2 cellular contexts compared by ENCODE assay signal in the genomic region with DNA sequence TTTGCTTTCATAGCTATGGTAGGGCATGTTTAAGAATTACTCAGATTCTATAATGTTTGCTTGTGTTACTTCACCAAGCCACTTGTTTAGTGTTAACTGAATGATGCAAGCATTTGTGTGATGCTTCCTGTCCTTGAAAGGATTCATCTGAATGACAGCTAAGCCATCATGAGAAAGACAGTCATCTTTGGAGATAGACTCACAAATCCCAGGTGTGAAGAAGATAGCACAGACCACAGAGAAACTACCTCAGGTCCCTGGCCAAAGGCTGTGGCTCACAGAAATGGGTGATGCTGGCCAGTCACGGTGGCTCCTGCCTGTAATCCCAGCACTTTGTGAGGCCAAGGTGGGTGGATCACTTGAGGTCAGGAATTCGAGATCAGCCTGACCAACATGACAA.
TF ChIP-seq lines count a peak whose summit lies in the region.

No MANE protein-coding gene starts in this region.

TF ChIP-seq in GM23338, 12 proteins besides CTCF, POLR2A, EP300 and RAD21 (continues in another document):
- TF ChIP-seq, protein P1, sequence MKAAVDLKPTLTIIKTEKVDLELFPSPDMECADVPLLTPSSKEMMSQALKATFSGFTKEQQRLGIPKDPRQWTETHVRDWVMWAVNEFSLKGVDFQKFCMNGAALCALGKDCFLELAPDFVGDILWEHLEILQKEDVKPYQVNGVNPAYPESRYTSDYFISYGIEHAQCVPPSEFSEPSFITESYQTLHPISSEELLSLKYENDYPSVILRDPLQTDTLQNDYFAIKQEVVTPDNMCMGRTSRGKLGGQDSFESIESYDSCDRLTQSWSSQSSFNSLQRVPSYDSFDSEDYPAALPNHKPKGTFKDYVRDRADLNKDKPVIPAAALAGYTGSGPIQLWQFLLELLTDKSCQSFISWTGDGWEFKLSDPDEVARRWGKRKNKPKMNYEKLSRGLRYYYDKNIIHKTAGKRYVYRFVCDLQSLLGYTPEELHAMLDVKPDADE (IDR thresholded peaks at IDR 0.05) = no peak
- no peak for TF ChIP-seq STAT1 (IDR thresholded peaks at IDR 0.05; ENCODE audit: unreplicated experiment)
- no peak for TF ChIP-seq POLR2AphosphoS5 (IDR thresholded peaks at IDR 0.05; ENCODE audit: low read depth)
- no peak for TF ChIP-seq EZH2 (IDR thresholded peaks at IDR 0.05; ENCODE audit: low read depth, unreplicated experiment)
- no peak for TF ChIP-seq ZNF331 (CRISPR knock-in tag; IDR thresholded peaks at IDR 0.05; ENCODE audit: low read depth)
- TF ChIP-seq, protein P2, sequence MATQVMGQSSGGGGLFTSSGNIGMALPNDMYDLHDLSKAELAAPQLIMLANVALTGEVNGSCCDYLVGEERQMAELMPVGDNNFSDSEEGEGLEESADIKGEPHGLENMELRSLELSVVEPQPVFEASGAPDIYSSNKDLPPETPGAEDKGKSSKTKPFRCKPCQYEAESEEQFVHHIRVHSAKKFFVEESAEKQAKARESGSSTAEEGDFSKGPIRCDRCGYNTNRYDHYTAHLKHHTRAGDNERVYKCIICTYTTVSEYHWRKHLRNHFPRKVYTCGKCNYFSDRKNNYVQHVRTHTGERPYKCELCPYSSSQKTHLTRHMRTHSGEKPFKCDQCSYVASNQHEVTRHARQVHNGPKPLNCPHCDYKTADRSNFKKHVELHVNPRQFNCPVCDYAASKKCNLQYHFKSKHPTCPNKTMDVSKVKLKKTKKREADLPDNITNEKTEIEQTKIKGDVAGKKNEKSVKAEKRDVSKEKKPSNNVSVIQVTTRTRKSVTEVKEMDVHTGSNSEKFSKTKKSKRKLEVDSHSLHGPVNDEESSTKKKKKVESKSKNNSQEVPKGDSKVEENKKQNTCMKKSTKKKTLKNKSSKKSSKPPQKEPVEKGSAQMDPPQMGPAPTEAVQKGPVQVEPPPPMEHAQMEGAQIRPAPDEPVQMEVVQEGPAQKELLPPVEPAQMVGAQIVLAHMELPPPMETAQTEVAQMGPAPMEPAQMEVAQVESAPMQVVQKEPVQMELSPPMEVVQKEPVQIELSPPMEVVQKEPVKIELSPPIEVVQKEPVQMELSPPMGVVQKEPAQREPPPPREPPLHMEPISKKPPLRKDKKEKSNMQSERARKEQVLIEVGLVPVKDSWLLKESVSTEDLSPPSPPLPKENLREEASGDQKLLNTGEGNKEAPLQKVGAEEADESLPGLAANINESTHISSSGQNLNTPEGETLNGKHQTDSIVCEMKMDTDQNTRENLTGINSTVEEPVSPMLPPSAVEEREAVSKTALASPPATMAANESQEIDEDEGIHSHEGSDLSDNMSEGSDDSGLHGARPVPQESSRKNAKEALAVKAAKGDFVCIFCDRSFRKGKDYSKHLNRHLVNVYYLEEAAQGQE (IDR thresholded peaks at IDR 0.05; ENCODE audit: unreplicated experiment) = no peak
- no peak for TF ChIP-seq CREB1 (CRISPR knock-in tag; IDR thresholded peaks at IDR 0.05; ENCODE audit: low read depth)
- TF ChIP-seq ZNF114 (CRISPR knock-in tag; IDR thresholded peaks at IDR 0.05) = no peak
- no peak for TF ChIP-seq EZH2phosphoT487 (IDR thresholded peaks at IDR 0.05; ENCODE audit: unreplicated experiment)
- TF ChIP-seq, protein P3, sequence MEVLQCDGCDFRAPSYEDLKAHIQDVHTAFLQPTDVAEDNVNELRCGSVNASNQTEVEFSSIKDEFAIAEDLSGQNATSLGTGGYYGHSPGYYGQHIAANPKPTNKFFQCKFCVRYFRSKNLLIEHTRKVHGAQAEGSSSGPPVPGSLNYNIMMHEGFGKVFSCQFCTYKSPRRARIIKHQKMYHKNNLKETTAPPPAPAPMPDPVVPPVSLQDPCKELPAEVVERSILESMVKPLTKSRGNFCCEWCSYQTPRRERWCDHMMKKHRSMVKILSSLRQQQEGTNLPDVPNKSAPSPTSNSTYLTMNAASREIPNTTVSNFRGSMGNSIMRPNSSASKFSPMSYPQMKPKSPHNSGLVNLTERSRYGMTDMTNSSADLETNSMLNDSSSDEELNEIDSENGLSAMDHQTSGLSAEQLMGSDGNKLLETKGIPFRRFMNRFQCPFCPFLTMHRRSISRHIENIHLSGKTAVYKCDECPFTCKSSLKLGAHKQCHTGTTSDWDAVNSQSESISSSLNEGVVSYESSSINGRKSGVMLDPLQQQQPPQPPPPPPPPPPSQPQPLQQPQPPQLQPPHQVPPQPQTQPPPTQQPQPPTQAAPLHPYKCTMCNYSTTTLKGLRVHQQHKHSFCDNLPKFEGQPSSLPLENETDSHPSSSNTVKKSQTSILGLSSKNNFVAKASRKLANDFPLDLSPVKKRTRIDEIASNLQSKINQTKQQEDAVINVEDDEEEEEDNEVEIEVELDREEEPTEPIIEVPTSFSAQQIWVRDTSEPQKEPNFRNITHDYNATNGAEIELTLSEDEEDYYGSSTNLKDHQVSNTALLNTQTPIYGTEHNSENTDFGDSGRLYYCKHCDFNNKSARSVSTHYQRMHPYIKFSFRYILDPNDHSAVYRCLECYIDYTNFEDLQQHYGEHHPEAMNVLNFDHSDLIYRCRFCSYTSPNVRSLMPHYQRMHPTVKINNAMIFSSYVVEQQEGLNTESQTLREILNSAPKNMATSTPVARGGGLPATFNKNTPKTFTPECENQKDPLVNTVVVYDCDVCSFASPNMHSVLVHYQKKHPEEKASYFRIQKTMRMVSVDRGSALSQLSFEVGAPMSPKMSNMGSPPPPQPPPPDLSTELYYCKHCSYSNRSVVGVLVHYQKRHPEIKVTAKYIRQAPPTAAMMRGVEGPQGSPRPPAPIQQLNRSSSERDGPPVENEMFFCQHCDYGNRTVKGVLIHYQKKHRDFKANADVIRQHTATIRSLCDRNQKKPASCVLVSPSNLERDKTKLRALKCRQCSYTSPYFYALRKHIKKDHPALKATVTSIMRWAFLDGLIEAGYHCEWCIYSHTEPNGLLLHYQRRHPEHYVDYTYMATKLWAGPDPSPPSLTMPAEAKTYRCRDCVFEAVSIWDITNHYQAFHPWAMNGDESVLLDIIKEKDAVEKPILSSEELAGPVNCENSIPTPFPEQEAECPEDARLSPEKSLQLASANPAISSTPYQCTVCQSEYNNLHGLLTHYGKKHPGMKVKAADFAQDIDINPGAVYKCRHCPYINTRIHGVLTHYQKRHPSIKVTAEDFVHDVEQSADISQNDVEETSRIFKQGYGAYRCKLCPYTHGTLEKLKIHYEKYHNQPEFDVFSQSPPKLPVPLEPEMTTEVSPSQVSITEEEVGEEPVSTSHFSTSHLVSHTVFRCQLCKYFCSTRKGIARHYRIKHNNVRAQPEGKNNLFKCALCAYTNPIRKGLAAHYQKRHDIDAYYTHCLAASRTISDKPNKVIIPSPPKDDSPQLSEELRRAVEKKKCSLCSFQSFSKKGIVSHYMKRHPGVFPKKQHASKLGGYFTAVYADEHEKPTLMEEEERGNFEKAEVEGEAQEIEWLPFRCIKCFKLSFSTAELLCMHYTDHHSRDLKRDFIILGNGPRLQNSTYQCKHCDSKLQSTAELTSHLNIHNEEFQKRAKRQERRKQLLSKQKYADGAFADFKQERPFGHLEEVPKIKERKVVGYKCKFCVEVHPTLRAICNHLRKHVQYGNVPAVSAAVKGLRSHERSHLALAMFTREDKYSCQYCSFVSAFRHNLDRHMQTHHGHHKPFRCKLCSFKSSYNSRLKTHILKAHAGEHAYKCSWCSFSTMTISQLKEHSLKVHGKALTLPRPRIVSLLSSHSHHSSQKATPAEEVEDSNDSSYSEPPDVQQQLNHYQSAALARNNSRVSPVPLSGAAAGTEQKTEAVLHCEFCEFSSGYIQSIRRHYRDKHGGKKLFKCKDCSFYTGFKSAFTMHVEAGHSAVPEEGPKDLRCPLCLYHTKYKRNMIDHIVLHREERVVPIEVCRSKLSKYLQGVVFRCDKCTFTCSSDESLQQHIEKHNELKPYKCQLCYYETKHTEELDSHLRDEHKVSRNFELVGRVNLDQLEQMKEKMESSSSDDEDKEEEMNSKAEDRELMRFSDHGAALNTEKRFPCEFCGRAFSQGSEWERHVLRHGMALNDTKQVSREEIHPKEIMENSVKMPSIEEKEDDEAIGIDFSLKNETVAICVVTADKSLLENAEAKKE (CRISPR knock-in tag; IDR thresholded peaks at IDR 0.05) = no peak

TF ChIP-seq in GM12878, 131 proteins besides CTCF, POLR2A, EP300 and RAD21:
- TF ChIP-seq, protein P4, sequence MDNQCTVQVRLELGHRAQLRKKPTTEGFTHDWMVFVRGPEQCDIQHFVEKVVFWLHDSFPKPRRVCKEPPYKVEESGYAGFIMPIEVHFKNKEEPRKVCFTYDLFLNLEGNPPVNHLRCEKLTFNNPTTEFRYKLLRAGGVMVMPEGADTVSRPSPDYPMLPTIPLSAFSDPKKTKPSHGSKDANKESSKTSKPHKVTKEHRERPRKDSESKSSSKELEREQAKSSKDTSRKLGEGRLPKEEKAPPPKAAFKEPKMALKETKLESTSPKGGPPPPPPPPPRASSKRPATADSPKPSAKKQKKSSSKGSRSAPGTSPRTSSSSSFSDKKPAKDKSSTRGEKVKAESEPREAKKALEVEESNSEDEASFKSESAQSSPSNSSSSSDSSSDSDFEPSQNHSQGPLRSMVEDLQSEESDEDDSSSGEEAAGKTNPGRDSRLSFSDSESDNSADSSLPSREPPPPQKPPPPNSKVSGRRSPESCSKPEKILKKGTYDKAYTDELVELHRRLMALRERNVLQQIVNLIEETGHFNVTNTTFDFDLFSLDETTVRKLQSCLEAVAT (IDR thresholded peaks at IDR 0.05) = no peak
- no peak for TF ChIP-seq MTA3 (IDR thresholded peaks at IDR 0.05; ENCODE audit: borderline replicate concordance, low read length)
- no peak for TF ChIP-seq NR2F1 (conservative IDR thresholded peaks at IDR 0.05)
- no peak for TF ChIP-seq RFX5 (IDR thresholded peaks at IDR 0.05; ENCODE audit: low read depth, low read length)
- no peak for TF ChIP-seq STAT3 (IDR thresholded peaks at IDR 0.05; ENCODE audit: low read depth, low read length)
- no peak for TF ChIP-seq YBX1 (IDR thresholded peaks at IDR 0.05)
TF ChIP-seq in GM12878: peak in this region for 0.
